ENCODE assay signal across 1 cellular context in the genomic region with DNA sequence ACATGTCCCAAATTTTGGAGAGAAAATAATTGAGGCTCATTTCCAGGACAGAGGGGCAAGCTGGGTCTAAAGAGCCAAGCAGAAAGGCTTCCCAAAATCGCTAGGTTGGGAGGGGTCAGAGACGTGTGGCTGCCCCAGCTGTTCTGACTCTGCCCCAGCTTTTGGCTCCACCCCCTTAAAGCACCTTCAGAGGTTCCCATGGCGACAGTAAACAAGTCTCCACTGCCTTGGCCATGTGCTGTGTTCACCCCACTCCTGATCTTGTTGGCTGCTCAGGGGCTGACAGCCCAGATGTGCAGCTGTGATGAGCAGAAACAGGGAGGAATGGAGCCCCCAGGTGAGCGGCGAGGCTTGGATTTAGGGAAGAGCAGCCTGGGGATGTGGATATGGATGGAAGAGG.
TF ChIP-seq lines count a peak whose summit lies in the region.

No MANE protein-coding gene starts in this region.

TF ChIP-seq in GM23338, 12 proteins besides CTCF, POLR2A, EP300 and RAD21 (continued from another document):
- TF ChIP-seq ETS1 (IDR thresholded peaks at IDR 0.05) (no peak), NANOG (IDR thresholded peaks at IDR 0.05; ENCODE audit: borderline replicate concordance) (no peak), JUNB (IDR thresholded peaks at IDR 0.05; ENCODE audit: unreplicated experiment) (no peak), ZNF331 (CRISPR knock-in tag; IDR thresholded peaks at IDR 0.05; ENCODE audit: low read depth) (no peak), STAT1 (IDR thresholded peaks at IDR 0.05; ENCODE audit: unreplicated experiment) (no peak), EZH2 (IDR thresholded peaks at IDR 0.05; ENCODE audit: low read depth, unreplicated experiment) (no peak)
- TF ChIP-seq, protein P1, sequence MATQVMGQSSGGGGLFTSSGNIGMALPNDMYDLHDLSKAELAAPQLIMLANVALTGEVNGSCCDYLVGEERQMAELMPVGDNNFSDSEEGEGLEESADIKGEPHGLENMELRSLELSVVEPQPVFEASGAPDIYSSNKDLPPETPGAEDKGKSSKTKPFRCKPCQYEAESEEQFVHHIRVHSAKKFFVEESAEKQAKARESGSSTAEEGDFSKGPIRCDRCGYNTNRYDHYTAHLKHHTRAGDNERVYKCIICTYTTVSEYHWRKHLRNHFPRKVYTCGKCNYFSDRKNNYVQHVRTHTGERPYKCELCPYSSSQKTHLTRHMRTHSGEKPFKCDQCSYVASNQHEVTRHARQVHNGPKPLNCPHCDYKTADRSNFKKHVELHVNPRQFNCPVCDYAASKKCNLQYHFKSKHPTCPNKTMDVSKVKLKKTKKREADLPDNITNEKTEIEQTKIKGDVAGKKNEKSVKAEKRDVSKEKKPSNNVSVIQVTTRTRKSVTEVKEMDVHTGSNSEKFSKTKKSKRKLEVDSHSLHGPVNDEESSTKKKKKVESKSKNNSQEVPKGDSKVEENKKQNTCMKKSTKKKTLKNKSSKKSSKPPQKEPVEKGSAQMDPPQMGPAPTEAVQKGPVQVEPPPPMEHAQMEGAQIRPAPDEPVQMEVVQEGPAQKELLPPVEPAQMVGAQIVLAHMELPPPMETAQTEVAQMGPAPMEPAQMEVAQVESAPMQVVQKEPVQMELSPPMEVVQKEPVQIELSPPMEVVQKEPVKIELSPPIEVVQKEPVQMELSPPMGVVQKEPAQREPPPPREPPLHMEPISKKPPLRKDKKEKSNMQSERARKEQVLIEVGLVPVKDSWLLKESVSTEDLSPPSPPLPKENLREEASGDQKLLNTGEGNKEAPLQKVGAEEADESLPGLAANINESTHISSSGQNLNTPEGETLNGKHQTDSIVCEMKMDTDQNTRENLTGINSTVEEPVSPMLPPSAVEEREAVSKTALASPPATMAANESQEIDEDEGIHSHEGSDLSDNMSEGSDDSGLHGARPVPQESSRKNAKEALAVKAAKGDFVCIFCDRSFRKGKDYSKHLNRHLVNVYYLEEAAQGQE (IDR thresholded peaks at IDR 0.05; ENCODE audit: unreplicated experiment), result no peak
